Comparison of ENCODE assay signal across 1 cellular context in the genomic region with DNA sequence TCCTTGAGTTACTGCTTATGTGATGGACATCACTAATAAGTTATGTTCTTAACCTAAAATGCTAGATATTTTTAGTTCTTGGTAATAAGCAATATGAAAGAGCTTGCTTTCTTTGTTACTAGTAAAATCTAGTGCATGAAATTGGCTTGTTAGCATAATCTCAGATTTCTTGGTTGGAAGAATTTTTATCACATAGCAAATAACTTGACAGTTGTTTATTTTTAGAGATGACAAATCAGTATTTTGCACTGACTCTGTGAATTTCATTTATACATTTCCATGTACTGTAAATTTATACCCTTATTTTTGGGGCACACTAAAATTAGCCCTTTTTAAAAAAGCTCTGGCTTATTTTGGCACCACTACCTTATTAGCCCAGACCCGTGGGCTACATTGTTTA.
TF ChIP-seq lines count a peak whose summit lies in the region.

No MANE protein-coding gene starts in this region.

TF ChIP-seq in IMR-90, 13 proteins besides CTCF, POLR2A, EP300 and RAD21:
- TF ChIP-seq RCOR1 (IDR thresholded peaks at IDR 0.05; ENCODE audit: insufficient replicate concordance, low read length) (no peak), MAFK (IDR thresholded peaks at IDR 0.05; ENCODE audit: low read depth, low read length) (0 out of 2 replicates have a peak, but pooled peaks have one; percentile 6)
